Comparison of ENCODE assay signal across 11 cellular contexts in the genomic region with DNA sequence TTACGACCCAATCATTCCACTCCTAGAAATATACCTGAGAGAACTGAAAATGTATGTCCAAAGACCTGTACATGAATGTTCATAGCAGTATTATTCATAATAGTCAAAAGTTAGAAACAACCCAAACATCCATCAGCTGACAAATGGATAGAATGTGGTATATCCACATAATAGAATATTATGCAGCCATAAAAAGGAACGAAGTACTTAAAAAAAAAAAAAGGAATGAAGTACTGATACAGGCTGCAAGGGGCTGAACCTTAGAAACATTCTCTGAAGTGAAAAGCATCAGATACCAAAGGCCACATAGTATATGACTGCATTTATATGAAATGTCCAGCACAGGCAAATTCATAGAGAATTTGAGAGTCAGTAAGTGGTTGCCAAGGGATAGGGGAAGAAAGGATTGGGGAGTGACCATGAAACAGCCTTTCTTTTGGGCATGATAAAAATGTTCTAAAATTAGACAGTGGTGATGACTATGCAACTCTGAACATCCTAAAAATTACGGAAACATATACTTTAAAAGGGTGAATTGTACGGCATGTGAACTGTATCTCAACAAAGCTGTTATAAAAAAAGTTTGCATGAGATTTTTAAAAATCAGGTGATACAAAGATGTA. TPM values are rescaled to one million over a fixed set of nuclear protein-coding genes. Genes with fewer than 3 reads are reported as not detected.
A peak's percentile ranks its signal among the peaks of the same experiment; 100 is the strongest.
DNase-seq lines count a peak whose midpoint lies in the region; ATAC-seq and TF ChIP-seq lines count a peak whose summit lies in the region.
"Had no signal": no experiment of that assay in that cellular context is flagged by ENCODE, and none has a peak within 500 bp of the region (broad histone marks: within the 10 kb centered on the region; RNA-seq: fewer than 3 reads in every experiment).

No MANE protein-coding gene starts in this region.

- intact Hi-C loops in head of caudate nucleus (cut with DNase I) = loop anchor here (10.0 kb wide), 1 partner anchor 73 kb away; a partner anchor contains a TSS

- H3K27me3 Mint-ChIP-seq in neural progenitor cell (ENCODE audit: insufficient read depth, low read depth) = peaks cover 13% of the 10 kb centered on the region

- peak overlapping the region; percentile 91 for H3K4me3 Mint-ChIP-seq in neural progenitor cell

- TF ChIP-seq CTCF in brain microvascular endothelial cell (IDR thresholded peaks at IDR 0.05; ENCODE audit: low read depth, low read length, missing control alignments) = no peak
- no peak for TF ChIP-seq CTCF in neural progenitor cell (IDR thresholded peaks at IDR 0.05)

- H3K4me2 ChIP-seq in neural progenitor cell = peak overlapping the region; percentile 99

- in situ Hi-C loops in brain microvascular endothelial cell (cut with HindIII; ENCODE audit: low pct_ligation_motif_present, low sequenced_read_pairs) = no loop called here

- peaks cover 4% of the 10 kb centered on the region for H3K9me3 ChIP-seq in neural progenitor cell (ENCODE audit: low read depth)
- H3K9me3 ChIP-seq: mucosa of descending colon had no signal

- no peak for ATAC-seq in GM19328 (IDR thresholded peaks at IDR 0.05; ENCODE audit: unreplicated experiment)
- ATAC-seq: mucosa of descending colon had no signal

- DNase-seq in EH (ENCODE audit: low read depth) (peak; percentile 80), NOMO-1 (lab: John Stamatoyannopoulos, UW; ENCODE audit: unreplicated experiment in 2 of 2) (peak; percentile 78 to 90), brain microvascular endothelial cell (peak; percentile 23), neural progenitor cell (ENCODE audit: low spot score) (no peak), NCI-H2171 treated with DMSO at 0.1 percent for 48 hours (lab: John Stamatoyannopoulos, UW) (no peak), head of caudate nucleus (no peak), NCI-H1930 (lab: John Stamatoyannopoulos, UW) (no peak)
- DNase-seq: mucosa of descending colon, NCI-H774 had no signal

- H3K36me3 ChIP-seq in brain microvascular endothelial cell (replicated peaks) (no peaks in the 10 kb centered on the region), neural progenitor cell (peaks cover 6% of the 10 kb centered on the region)

- H2AFZ ChIP-seq in neural progenitor cell (replicated peaks) = no peak overlapping the region

- H3K9ac ChIP-seq in neural progenitor cell = no peak overlapping the region

- H3K4me3 ChIP-seq in brain microvascular endothelial cell (ENCODE audit: low read depth, low read length) (no peak overlapping the region), neural progenitor cell (no peak overlapping the region)
- H3K4me3 ChIP-seq: mucosa of descending colon had no signal

- H3K27me3 ChIP-seq in brain microvascular endothelial cell (replicated peaks) (no peaks in the 10 kb centered on the region), neural progenitor cell (peaks cover 3% of the 10 kb centered on the region)

- peaks cover 20% of the 10 kb centered on the region for H3K4me1 Mint-ChIP-seq in neural progenitor cell

- peaks cover 5% of the 10 kb centered on the region for H3K4me1 ChIP-seq in neural progenitor cell

- H3K27ac ChIP-seq in brain microvascular endothelial cell = peak overlapping the region; percentile 71
- H3K27ac ChIP-seq in neural progenitor cell = no peak overlapping the region

- peaks cover 5% of the 10 kb centered on the region for H3F3A ChIP-seq in neural progenitor cell (ENCODE audit: low read depth)

- H3K36me3 Mint-ChIP-seq in neural progenitor cell = peaks cover 6% of the 10 kb centered on the region

- peaks cover 5% of the 10 kb centered on the region for H3K9me3 Mint-ChIP-seq in neural progenitor cell

- H3K27ac Mint-ChIP-seq in neural progenitor cell = no peak overlapping the region

- peaks cover 36% of the 10 kb centered on the region for H4K20me1 ChIP-seq in neural progenitor cell (ENCODE audit: low read depth)

- H3K79me2 ChIP-seq in neural progenitor cell (ENCODE audit: low read depth) = peaks cover 40% of the 10 kb centered on the region

RNA-seq across cellular contexts. Expression of a gene that starts 1.8 kb away (rescaled TPM):
- total RNA-seq in neural progenitor cell (ENCODE audit: low replicate concordance) = 31.7 and 59.5 TPM in 2 replicates

RNA-seq across cellular contexts. Expression of a gene that starts 29.7 kb away (rescaled TPM):
- total RNA-seq in neural progenitor cell (ENCODE audit: low replicate concordance) = 0.53 TPM in 1 of 2 replicates, not detected in the other
- total RNA-seq: activated CD8-positive, alpha-beta memory T cell treated with anti-CD3 and anti-CD28 coated beads for 36 hours had no signal

RNA-seq across cellular contexts. Expression of a gene that starts 33.7 kb away (rescaled TPM):
- total RNA-seq in neural progenitor cell (ENCODE audit: low replicate concordance) = 1.1 and 1.6 TPM in 2 replicates
- total RNA-seq: activated CD8-positive, alpha-beta memory T cell treated with anti-CD3 and anti-CD28 coated beads for 36 hours; mucosa of descending colon had no signal

Comparison
In these comparisons a context has a peak if more than half of its experiments do, and no peak if none do; other contexts are left out.
1. DNase-seq: peak in EH (single experiment), NOMO-1 (2 of 2) and brain microvascular endothelial cell (single experiment); none in neural progenitor cell (single experiment), NCI-H2171 treated with DMSO at 0.1 percent for 48 hours (single experiment), head of caudate nucleus (0 of 42) and NCI-H1930 (0 of 2).